15 cellular contexts compared by ENCODE assay signal in genomic region chr2:31383471-31384153, GRCh38. TPM values are rescaled to one million over a fixed set of nuclear protein-coding genes. Genes with fewer than 3 reads are reported as not detected.
DNase-seq lines count a peak whose midpoint lies in the region; ATAC-seq and TF ChIP-seq lines count a peak whose summit lies in the region.
"Had no signal": no experiment of that assay in that cellular context is flagged by ENCODE, and none has a peak within 500 bp of the region (broad histone marks: within the 10 kb centered on the region; RNA-seq: fewer than 3 reads in every experiment).

No MANE protein-coding gene starts in this region.

- no peak overlapping the region for H2BK120ac ChIP-seq in neuronal stem cell (ENCODE audit: low read depth, low read length)

- TF ChIP-seq CTCF in epithelial cell of esophagus (IDR thresholded peaks at IDR 0.05; ENCODE audit: insufficient read depth, low read depth, low read length, missing control alignments) (no peak), heart right ventricle (IDR thresholded peaks at IDR 0.05) (no peak)

- H3K27ac ChIP-seq in GM23248 (peak overlapping the region; percentile 100), SJCRH30 (peak overlapping the region; percentile 13; the same call in 1 of the 2 replicates), neuronal stem cell (replicated peaks; ENCODE audit: low read length) (no peak overlapping the region), heart right ventricle (no peak overlapping the region)
- H3K27ac ChIP-seq: right atrium auricular region, uterus had no signal

- no peak for ATAC-seq in heart right ventricle
- ATAC-seq in HG02759 (IDR thresholded peaks at IDR 0.05; ENCODE audit: unreplicated experiment): no peak
- ATAC-seq: left ventricle myocardium superior had no signal

- H2BK12ac ChIP-seq in neuronal stem cell (ENCODE audit: low read length): no peak overlapping the region

- H3K79me1 ChIP-seq in neuronal stem cell (ENCODE audit: low read depth, low read length): no peaks in the 10 kb centered on the region

- H3K4me2 ChIP-seq in GM23248 (ENCODE audit: unreplicated experiment) (peak overlapping the region; percentile 90), neuronal stem cell (ENCODE audit: insufficient read depth, low read length, poor library complexity, severe bottlenecking) (no peak overlapping the region)

- no peaks in the 10 kb centered on the region for H3K9me2 ChIP-seq in GM23248 (ENCODE audit: insufficient read depth)

- no peak overlapping the region for H2AK5ac ChIP-seq in neuronal stem cell (ENCODE audit: low read depth, low read length)

- DNase-seq in GM23248 (peak; percentile 69), SJCRH30 (no peak), epithelial cell of esophagus (ENCODE audit: low read depth) (peak; percentile 66), neuronal stem cell (ENCODE audit: low spot score) (no peak), heart right ventricle (no peak), posterior cingulate gyrus (no peak)
- DNase-seq: activated T-cell treated with anti-CD3 and anti-CD28 coated beads, Interleukin-2, amount 50 U/mL, for 72 hours; CD4-positive, alpha-beta T cell; effector memory CD4-positive, alpha-beta T cell; hippocampal formation; left ventricle myocardium superior; stimulated activated CD4-positive, alpha-beta T cell treated with anti-CD3 and anti-CD28 coated beads, Interleukin-4, amount 100 ng/mL, for 4 hours; uterus had no signal

- no peaks in the 10 kb centered on the region for H3K36me3 ChIP-seq in GM23248 (ENCODE audit: low read depth)
- no peaks in the 10 kb centered on the region for H3K36me3 ChIP-seq in SJCRH30
- H3K36me3 ChIP-seq in neuronal stem cell (replicated peaks in 1 of 2; ENCODE audit: control insufficient read depth in 2 of 2, insufficient read depth in 2 of 2, low read length in 2 of 2): no peaks in the 10 kb centered on the region
- H3K36me3 ChIP-seq in heart right ventricle: no peaks in the 10 kb centered on the region
- H3K36me3 ChIP-seq: right atrium auricular region, uterus had no signal

- H2AFZ ChIP-seq in GM23248 (peak overlapping the region; percentile 25; the same call in 1 of the 2 replicates), neuronal stem cell (ENCODE audit: low read length) (no peak overlapping the region)

- H3K23ac ChIP-seq in neuronal stem cell (ENCODE audit: low read depth, low read length, poor library complexity): no peak overlapping the region

- H4K91ac ChIP-seq in neuronal stem cell (ENCODE audit: low read depth, low read length, poor library complexity): no peak overlapping the region

- H3K79me2 ChIP-seq in GM23248 (ENCODE audit: insufficient read depth): no peaks in the 10 kb centered on the region

- no peak overlapping the region for H3K4ac ChIP-seq in neuronal stem cell (ENCODE audit: low read length)

- WGBS in GM23248 (ENCODE audit: low coverage in 1 of 2, low lambda C conversion rate in 2 of 2, missing lambda C conversion rate in 2 of 2), 2 experiments: 96 to 97% methylated on average over 6 of the region's 6 CpGs
- WGBS in neuronal stem cell (ENCODE audit: extremely low coverage in 2 of 2, insufficient read length in 2 of 2, insufficient replicate concordance in 1 of 2), 2 donors: no CpG with 5 or more reads among the region's 6 CpGs
- 88 to 90% methylated on average over 6 of the region's 6 CpGs for WGBS in heart right ventricle, 2 donors

- peaks cover 22% of the 10 kb centered on the region for H3F3A ChIP-seq in GM23248 (ENCODE audit: insufficient read depth)

- no peak overlapping the region for H2BK15ac ChIP-seq in neuronal stem cell (ENCODE audit: low read length)

- in situ Hi-C loops in GM23248 (cut with MboI): no loop called here

- H4K20me1 ChIP-seq in GM23248 (ENCODE audit: insufficient read depth): no peaks in the 10 kb centered on the region

- intact Hi-C loops in heart right ventricle (cut with DNase I) (no loop called here), posterior cingulate gyrus (cut with DNase I) (no loop called here)

- H3K27me3 ChIP-seq in GM23248 (replicated peaks; ENCODE audit: insufficient read depth) (no peaks in the 10 kb centered on the region), SJCRH30 (no peaks in the 10 kb centered on the region), neuronal stem cell (ENCODE audit: control insufficient read depth in 3 of 3, insufficient read depth in 3 of 3, low read depth in 1 of 3, low read length in 3 of 3) (no peaks in the 10 kb centered on the region), heart right ventricle (peaks cover 0 to 10% (median 0%) of the 10 kb centered on the region in 7 donors)
- H3K27me3 ChIP-seq: right atrium auricular region, uterus had no signal

- H3K9me3 ChIP-seq in GM23248 (ENCODE audit: low read depth): no peaks in the 10 kb centered on the region
- H3K9me3 ChIP-seq in SJCRH30 (replicated peaks): no peaks in the 10 kb centered on the region
- no peaks in the 10 kb centered on the region for H3K9me3 ChIP-seq in neuronal stem cell (replicated peaks in 1 of 2; ENCODE audit: control insufficient read depth in 2 of 2, insufficient read depth in 1 of 2, low read depth in 1 of 2, low read length in 2 of 2)
- no peaks in the 10 kb centered on the region for H3K9me3 ChIP-seq in heart right ventricle
- H3K9me3 ChIP-seq: right atrium auricular region, uterus had no signal

- H3K18ac ChIP-seq in neuronal stem cell (ENCODE audit: low read length): peak overlapping the region; percentile 15

- no peak overlapping the region for H4K8ac ChIP-seq in neuronal stem cell (ENCODE audit: low read depth, low read length)

- H3K14ac ChIP-seq in neuronal stem cell (ENCODE audit: low read length): no peak overlapping the region

- H3K4me1 ChIP-seq in GM23248 (ENCODE audit: insufficient read depth): peaks cover 38% of the 10 kb centered on the region
- peaks cover 3% of the 10 kb centered on the region; the same call in 1 of the 2 replicates for H3K4me1 ChIP-seq in SJCRH30
- peaks cover 0 to 2% of the 10 kb centered on the region in 2 donors for H3K4me1 ChIP-seq in neuronal stem cell (ENCODE audit: control insufficient read depth in 2 of 2, insufficient read depth in 1 of 2, low read depth in 1 of 2, low read length in 2 of 2)
- peaks cover 0 to 11% (median 0%) of the 10 kb centered on the region in 9 donors for H3K4me1 ChIP-seq in heart right ventricle
- H3K4me1 ChIP-seq: right atrium auricular region, uterus had no signal

- H3K4me3 ChIP-seq in GM23248: no peak overlapping the region; the same call in 1 of the 2 replicates
- no peak overlapping the region for H3K4me3 ChIP-seq in SJCRH30
- no peak overlapping the region for H3K4me3 ChIP-seq in epithelial cell of esophagus (ENCODE audit: low read length)
- H3K4me3 ChIP-seq in neuronal stem cell (ENCODE audit: low read length in 2 of 2): no peak overlapping the region
- H3K4me3 ChIP-seq in heart right ventricle: no peak overlapping the region
- H3K4me3 ChIP-seq: right atrium auricular region, uterus had no signal

- no peak overlapping the region for H2BK5ac ChIP-seq in neuronal stem cell (ENCODE audit: low read length)

- H3K9ac ChIP-seq in GM23248 (peak overlapping the region; percentile 90), neuronal stem cell (ENCODE audit: low read depth, low read length, poor library complexity) (no peak overlapping the region)

RNA-seq across cellular contexts. Expression of gene XDH, which starts 30.9 kb away (rescaled TPM):
- 1.8 and 2.4 TPM in 2 replicates for total RNA-seq in GM23248 (2014; rRNA removed; shearing (Covaris generic))
- polyA plus RNA-seq in GM23248 (2016; fragmentation: Nextera tagmentation; extraction: Ambion mirVana) (1.3 and 1.8 TPM in 2 replicates), heart right ventricle (under 1 TPM in 1 of 2 donors, not detected in 1; 0.01 TPM)
- 0.03 TPM in 1 of 2 replicates, not detected in the other for total RNA-seq in SJCRH30 (2014; rRNA removed; shearing (Covaris generic))
- polyA plus RNA-seq in neuronal stem cell (2013, experiment 1 of 2): 0.75 TPM
- polyA plus RNA-seq in neuronal stem cell (2013, experiment 2 of 2): 0.94 TPM
- under 1 TPM in 4 of 10 donors, not detected in 6; 0.06 to 0.16 (median 0.10) TPM for total RNA-seq in heart right ventricle
- total RNA-seq: left ventricle myocardium superior, right atrium auricular region had no signal

Comparison
In these comparisons a context has a peak if more than half of its experiments do, and no peak if none do; other contexts are left out.
1. DNase-seq: peak in GM23248 (single experiment) and epithelial cell of esophagus (single experiment); none in SJCRH30 (0 of 2), neuronal stem cell (single experiment), heart right ventricle (0 of 2) and posterior cingulate gyrus (0 of 10).
2. H3K27ac ChIP-seq: peak in GM23248 (single experiment) and SJCRH30 (single experiment); none in neuronal stem cell (single experiment) and heart right ventricle (0 of 10).